Comparison of ENCODE assay signal across 9 cellular contexts in genomic region chr20:51446656-51447055, GRCh38.
DNase-seq lines count a peak whose midpoint lies in the region; FAIRE-seq and TF ChIP-seq lines count a peak whose summit lies in the region.
"Had no signal": no experiment of that assay in that cellular context is flagged by ENCODE, and none has a peak within 500 bp of the region (broad histone marks: within the 10 kb centered on the region; RNA-seq: fewer than 3 reads in every experiment).

No MANE protein-coding gene starts in this region.

- H4K91ac ChIP-seq in H9 (ENCODE audit: insufficient read length, low read depth, low read length): no peak overlapping the region

- H3K27ac Mint-ChIP-seq in CD14-positive monocyte: no peak overlapping the region
- H3K27ac Mint-ChIP-seq in glutamatergic neuron (ENCODE audit: unreplicated experiment): no peak overlapping the region
- H3K27ac Mint-ChIP-seq in H9: no peak overlapping the region
- H3K27ac Mint-ChIP-seq: IgD-negative memory B cell had no signal

- H3K4me3 Mint-ChIP-seq in CD14-positive monocyte (no peak overlapping the region), glutamatergic neuron (ENCODE audit: unreplicated experiment) (no peak overlapping the region), H9 (no peak overlapping the region)
- H3K4me3 Mint-ChIP-seq: IgD-negative memory B cell had no signal

- no peak overlapping the region for H4K8ac ChIP-seq in H9 (replicated peaks; ENCODE audit: insufficient read length, low read depth, low read length)

- DNase-seq in H54 (ENCODE audit: insufficient read length, low spot score) (peak; percentile 86), T1000 (lab: John Stamatoyannopoulos, UW) (peak; percentile 96), foreskin fibroblast (peak; percentile 92 to 95), skeletal muscle cell (ENCODE audit: low read depth) (peak; percentile 60), CD14-positive monocyte (ENCODE audit: low spot score) (no peak), OCI-M1 (lab: John Stamatoyannopoulos, UW) (no peak), glutamatergic neuron (no peak), H9 (no peak)

- no peak overlapping the region for H2BK120ac ChIP-seq in H9 (ENCODE audit: low read depth, low read length, poor library complexity, severe bottlenecking)

- H3K4ac ChIP-seq in H9 (ENCODE audit: low read depth, low read length): no peak overlapping the region

- peak overlapping the region in 1 of 2 donors; percentile 27 for H3K4me3 ChIP-seq in foreskin fibroblast (ENCODE audit: low read depth in 1 of 2, low read length in 2 of 2)
- no peak overlapping the region for H3K4me3 ChIP-seq in skeletal muscle cell (ENCODE audit: low read depth, low read length)

- H3K36me3 Mint-ChIP-seq in CD14-positive monocyte (no peaks in the 10 kb centered on the region), glutamatergic neuron (ENCODE audit: unreplicated experiment) (no peaks in the 10 kb centered on the region), H9 (ENCODE audit: insufficient read depth in 1 of 3, low read depth in 3 of 3) (no peaks in the 10 kb centered on the region)

- H3K56ac ChIP-seq in H9 (ENCODE audit: insufficient read length, low read depth, low read length): no peak overlapping the region

- H3K23me2 ChIP-seq in H9 (ENCODE audit: insufficient read length, low read depth, low read length, poor library complexity, severe bottlenecking): no peaks in the 10 kb centered on the region

- H4K20me1 ChIP-seq in H9 (ENCODE audit: control insufficient read depth, insufficient read depth, insufficient read length): no peaks in the 10 kb centered on the region

- no peak overlapping the region for H3T11ph ChIP-seq in H9 (ENCODE audit: low read length)

- no peaks in the 10 kb centered on the region for H3K79me1 ChIP-seq in H9 (ENCODE audit: insufficient read depth, low read depth, low read length, poor library complexity, severe bottlenecking)

- no peak for FAIRE-seq in H54 (lab: Jason Lieb, UNC)

- intact Hi-C loops in CD14-positive monocyte (cut with micrococcal nuclease): no loop called here

- H3K9me3 ChIP-seq in H9 (ENCODE audit: control insufficient read depth, low read depth, low read length): no peaks in the 10 kb centered on the region

- H2BK15ac ChIP-seq in H9 (ENCODE audit: low read depth, low read length): no peak overlapping the region

- no peak overlapping the region for H3K4me2 ChIP-seq in H9 (ENCODE audit: insufficient read depth, insufficient read length, low read length)

- H3K27me3 Mint-ChIP-seq in CD14-positive monocyte (ENCODE audit: low read depth in 3 of 3): peaks cover 0 to 4% (median 0%) of the 10 kb centered on the region in 3 donors
- peaks cover 2% of the 10 kb centered on the region for H3K27me3 Mint-ChIP-seq in glutamatergic neuron (ENCODE audit: unreplicated experiment)
- peaks cover 4% of the 10 kb centered on the region for H3K27me3 Mint-ChIP-seq in H9 (ENCODE audit: low read depth)
- H3K27me3 Mint-ChIP-seq: IgD-negative memory B cell had no signal

- H3K27ac ChIP-seq in H9 (ENCODE audit: insufficient read length, low read depth, low read length): no peak overlapping the region

- H3K27me3 ChIP-seq in H9 (ENCODE audit: insufficient read depth, low read length): no peaks in the 10 kb centered on the region

- H3K14ac ChIP-seq in H9 (ENCODE audit: insufficient read depth, low read length): no peak overlapping the region

- H3K4me1 ChIP-seq in H9 (ENCODE audit: insufficient read depth, low read length): no peaks in the 10 kb centered on the region

- H2AK5ac ChIP-seq in H9 (ENCODE audit: insufficient read length, low read length): no peak overlapping the region

- no peak overlapping the region for H2BK20ac ChIP-seq in H9 (ENCODE audit: low read depth, low read length, poor library complexity, severe bottlenecking)

- H3K79me2 ChIP-seq in H9 (ENCODE audit: insufficient read depth, low read length): no peaks in the 10 kb centered on the region

- H4K5ac ChIP-seq in H9 (ENCODE audit: insufficient read length, low read depth, low read length): no peak overlapping the region

- no CpG with 5 or more reads among the region's 10 CpGs for WGBS in H9 (ENCODE audit: extremely low coverage, insufficient read length, low lambda C conversion rate)

- H2BK12ac ChIP-seq in H9 (ENCODE audit: insufficient read length, low read depth, low read length): no peak overlapping the region

- H3K9ac ChIP-seq in H9 (ENCODE audit: extremely low read depth, insufficient read length, low read length): no peak overlapping the region

- H3K4me1 Mint-ChIP-seq in CD14-positive monocyte (no peaks in the 10 kb centered on the region), glutamatergic neuron (ENCODE audit: low read depth, unreplicated experiment) (no peaks in the 10 kb centered on the region), H9 (peaks cover 18 to 25% of the 10 kb centered on the region in 2 experiments)

- no peak for TF ChIP-seq POLR2A in H54 (IDR thresholded peaks at IDR 0.05; ENCODE audit: low read depth, low read length)

- H3K23ac ChIP-seq in H9 (ENCODE audit: insufficient read length, low read depth, low read length): no peak overlapping the region

- H3K9me3 Mint-ChIP-seq in CD14-positive monocyte (no peaks in the 10 kb centered on the region), glutamatergic neuron (ENCODE audit: unreplicated experiment) (peaks cover 3% of the 10 kb centered on the region), H9 (no peaks in the 10 kb centered on the region)
- H3K9me3 Mint-ChIP-seq: IgD-negative memory B cell had no signal

- TF ChIP-seq CTCF in foreskin fibroblast (IDR thresholded peaks at IDR 0.05; ENCODE audit: low read depth, low read length) (no peak), CD14-positive monocyte (IDR thresholded peaks at IDR 0.05) (no peak), glutamatergic neuron (IDR thresholded peaks at IDR 0.05; ENCODE audit: partially characterized antibody, unreplicated experiment) (no peak), H9 (conservative IDR thresholded peaks at IDR 0.05) (no peak)

- H2AFZ ChIP-seq in H9 (ENCODE audit: low read length): no peak overlapping the region

- H3K18ac ChIP-seq in H9 (ENCODE audit: insufficient read length, low read depth, low read length): no peak overlapping the region

- H2BK5ac ChIP-seq in H9 (ENCODE audit: insufficient read length, low read length): no peak overlapping the region

Comparison
In these comparisons a context has a peak if more than half of its experiments do, and no peak if none do; other contexts are left out.
1. DNase-seq: peak in H54 (single experiment), T1000 (single experiment), foreskin fibroblast (2 of 2) and skeletal muscle cell (single experiment); none in CD14-positive monocyte (single experiment), OCI-M1 (single experiment), glutamatergic neuron (single experiment) and H9 (single experiment).